In genomic region chrX:136387951-136388502, GRCh38 we compare ENCODE assay signal across 23 cellular contexts.
"Had no signal": no experiment of that assay in that cellular context is flagged by ENCODE, and none has a peak within 500 bp of the region (broad histone marks: within the 10 kb centered on the region; RNA-seq: fewer than 3 reads in every experiment).

No MANE protein-coding gene starts in this region.

- H3K27me3 ChIP-seq: esophagus squamous epithelium, neutrophil, right atrium auricular region, stomach, upper lobe of left lung had no signal

- H3K4me3 Mint-ChIP-seq: central memory CD8-positive, alpha-beta T cell; memory B cell; natural killer cell; neural crest cell had no signal

- DNase-seq: dermis blood vessel endothelial cell; effector memory CD4-positive, alpha-beta T cell; esophagus squamous epithelium; kidney; natural killer cell; stimulated activated CD4-positive, alpha-beta T cell treated with anti-CD3 and anti-CD28 coated beads, Interleukin-12 subunit alpha, Interleukin-12 subunit beta, amount 100 ng/mL, for 4 hours; stimulated activated CD4-positive, alpha-beta T cell treated with anti-CD3 and anti-CD28 coated beads, Interleukin-1b, Interleukin-23, amount 100 ng/mL, for 48 hours; stimulated activated CD4-positive, alpha-beta T cell treated with anti-CD3 and anti-CD28 coated beads, Interleukin-4, amount 100 ng/mL, for 1 hour; stimulated activated CD8-positive, alpha-beta memory T cell treated with anti-CD3 and anti-CD28 coated beads, Interleukin-4, amount 100 ng/mL, for 48 hours; stimulated activated naive CD4-positive, alpha-beta T cell treated with Interleukin-2 at 50 U/mL for 16 hours; stomach; upper lobe of left lung had no signal

- H3K9me3 ChIP-seq: esophagus squamous epithelium, neutrophil, prostate gland, right atrium auricular region, stomach, thoracic aorta, tibial nerve, upper lobe of left lung had no signal

- H3K36me3 ChIP-seq: esophagus squamous epithelium, neutrophil, prostate gland, right atrium auricular region, stomach, thoracic aorta, tibial nerve, upper lobe of left lung had no signal

- H3K27ac ChIP-seq: coronary artery, neutrophil, prostate gland, right atrium auricular region, stomach, thoracic aorta, tibial nerve, upper lobe of left lung had no signal

- H3K4me1 Mint-ChIP-seq: central memory CD8-positive, alpha-beta T cell; memory B cell; natural killer cell; neural crest cell had no signal

- H3K27ac Mint-ChIP-seq: memory B cell, natural killer cell had no signal

- H3K4me3 ChIP-seq: coronary artery, esophagus squamous epithelium, lung, prostate gland, right atrium auricular region, smooth muscle cell, stomach, thoracic aorta, tibial nerve, upper lobe of left lung had no signal

- H3K4me1 ChIP-seq: esophagus squamous epithelium, prostate gland, right atrium auricular region, stomach, tibial nerve, upper lobe of left lung had no signal

- H3K9me3 Mint-ChIP-seq: central memory CD8-positive, alpha-beta T cell; memory B cell; natural killer cell had no signal

- H3K36me3 Mint-ChIP-seq: memory B cell, natural killer cell had no signal
